Comparison of ENCODE assay signal across 8 cellular contexts in the genomic region with DNA sequence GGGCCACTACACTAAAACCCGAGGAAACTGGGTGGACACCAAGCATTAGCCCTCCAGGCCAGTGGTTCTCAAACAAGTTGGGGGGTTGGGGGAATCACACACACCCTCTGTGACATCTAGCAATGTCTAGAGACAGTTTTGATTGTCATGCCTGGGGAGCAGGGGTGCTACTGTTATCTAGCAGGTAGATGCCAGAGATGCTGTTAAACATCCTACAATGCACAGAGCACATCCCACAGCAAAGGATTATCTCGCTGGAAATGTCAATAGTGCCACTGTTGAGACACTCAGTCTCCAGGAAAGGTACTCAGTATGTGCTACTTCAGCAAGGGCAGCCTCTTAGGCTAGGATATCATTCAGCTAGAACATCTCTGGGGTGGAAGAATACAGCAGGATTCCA. TPM values are rescaled to one million over a fixed set of nuclear protein-coding genes. Genes with fewer than 3 reads are reported as not detected.
DNase-seq lines count a peak whose midpoint lies in the region; ATAC-seq, FAIRE-seq and TF ChIP-seq lines count a peak whose summit lies in the region.

No MANE protein-coding gene starts in this region.

- peak overlapping the region; percentile 92 for H3K4me3 Mint-ChIP-seq in astrocyte (ENCODE audit: unreplicated experiment)

- DNase-seq in A673 (ENCODE audit: low spot score) (peak; percentile 16), HAP-1 (ENCODE audit: low spot score in 2 of 2) (no peak), astrocyte (ENCODE audit: low read depth) (no peak), lower lobe of right lung (no peak), posterior vena cava (ENCODE audit: low spot score) (no peak), NCI-H510A treated with DMSO at 0.1 percent for 48 hours (lab: John Stamatoyannopoulos, UW) (no peak), hepatic stellate cell (ENCODE audit: low spot score) (no peak)

- no peak for TF ChIP-seq CTCF in A673 (conservative IDR thresholded peaks at IDR 0.05; ENCODE audit: low read depth, low read length)
- no peak for TF ChIP-seq CTCF in astrocyte (IDR thresholded peaks at IDR 0.05; ENCODE audit: insufficient read depth, low read depth, low read length)
- TF ChIP-seq CTCF in lower lobe of right lung (IDR thresholded peaks at IDR 0.05) = no peak

- H3K36me3 ChIP-seq in A673 (ENCODE audit: insufficient read depth, low read length, poor library complexity, severe bottlenecking) = peaks cover 7% of the 10 kb centered on the region
- H3K36me3 ChIP-seq in HAP-1 (replicated peaks) = peaks cover 26% of the 10 kb centered on the region
- no peaks in the 10 kb centered on the region for H3K36me3 ChIP-seq in astrocyte (ENCODE audit: insufficient read depth, low read length)
- no peaks in the 10 kb centered on the region for H3K36me3 ChIP-seq in lower lobe of right lung

- intact Hi-C loops in A673 (cut with micrococcal nuclease; ENCODE audit: unreplicated experiment) = no loop called here
- intact Hi-C loops in lower lobe of right lung (cut with DNase I) = no loop called here
- intact Hi-C loops in posterior vena cava (cut with DNase I) = no loop called here

- H4K20me1 ChIP-seq in astrocyte (ENCODE audit: insufficient read depth, low read length) = peaks cover 25% of the 10 kb centered on the region

- ATAC-seq in lower lobe of right lung = no peak
- ATAC-seq in GM21381 (IDR thresholded peaks at IDR 0.05; ENCODE audit: unreplicated experiment) = no peak

- H3K27me3 Mint-ChIP-seq in astrocyte (ENCODE audit: low read depth, unreplicated experiment) = no peaks in the 10 kb centered on the region

- CTCF ChIA-PET in A673 (lab: Charles Lee) = no interaction called here

- H3K79me2 ChIP-seq in astrocyte (ENCODE audit: insufficient read depth, low read length) = peaks cover 56% of the 10 kb centered on the region

- H3K9me3 ChIP-seq in A673 (ENCODE audit: low read depth, low read length, poor library complexity, severe bottlenecking) (no peaks in the 10 kb centered on the region), HAP-1 (no peaks in the 10 kb centered on the region), astrocyte (ENCODE audit: insufficient read depth, low read depth, low read length) (no peaks in the 10 kb centered on the region), lower lobe of right lung (no peaks in the 10 kb centered on the region)

- H3K4me3 ChIP-seq in A673 (ENCODE audit: low read depth, low read length, poor library complexity, severe bottlenecking) = peak overlapping the region; percentile 69
- peak overlapping the region; percentile 95 for H3K4me3 ChIP-seq in HAP-1
- peak overlapping the region; percentile 87 for H3K4me3 ChIP-seq in astrocyte (ENCODE audit: insufficient read depth, low read depth, low read length)
- peak overlapping the region; percentile 68 for H3K4me3 ChIP-seq in lower lobe of right lung

- in situ Hi-C loops in HAP-1 (cut with MboI; ENCODE audit: low sequenced_read_pairs) = no loop called here

- peak overlapping the region; percentile 99 for H3K9ac ChIP-seq in astrocyte (ENCODE audit: low read length)

- no peaks in the 10 kb centered on the region for H3K9me3 Mint-ChIP-seq in astrocyte (ENCODE audit: unreplicated experiment)

- H2AFZ ChIP-seq in astrocyte (ENCODE audit: low read depth, low read length) = no peak overlapping the region

- H3K4me1 ChIP-seq in A673 (ENCODE audit: insufficient read depth, low read length, poor library complexity, severe bottlenecking) (no peaks in the 10 kb centered on the region), HAP-1 (peaks cover 10% of the 10 kb centered on the region; the same call in 1 of the 2 replicates), astrocyte (ENCODE audit: insufficient read depth, low read length) (peaks cover 17% of the 10 kb centered on the region), lower lobe of right lung (peaks cover 8% of the 10 kb centered on the region)

- POLR2A ChIA-PET in A673 (lab: Charles Lee; ENCODE audit: low non-redundant PET) = no interaction called here

- BruUV-seq in A673 (replicated peaks; lab: Mats Ljungman, UMichigan) = no TSS peak

- H3K4me1 Mint-ChIP-seq in astrocyte (ENCODE audit: low read depth, unreplicated experiment) = peaks cover 11% of the 10 kb centered on the region

- H3K36me3 Mint-ChIP-seq in astrocyte (ENCODE audit: low read depth, unreplicated experiment) = no peaks in the 10 kb centered on the region

- H3K27ac ChIP-seq in A673 (ENCODE audit: low read depth, low read length, poor library complexity, severe bottlenecking) (peak overlapping the region; percentile 94), astrocyte (ENCODE audit: low read depth, low read length) (no peak overlapping the region), lower lobe of right lung (no peak overlapping the region)

- no peak for FAIRE-seq in astrocyte (lab: Jason Lieb, UNC)

- H3K27me3 ChIP-seq in A673 (replicated peaks; ENCODE audit: insufficient read depth, low read depth, low read length, poor library complexity) (no peaks in the 10 kb centered on the region), HAP-1 (ENCODE audit: low read depth) (no peaks in the 10 kb centered on the region), astrocyte (ENCODE audit: insufficient read depth, low read length) (no peaks in the 10 kb centered on the region), lower lobe of right lung (ENCODE audit: low read depth) (no peaks in the 10 kb centered on the region)

- H3K4me2 ChIP-seq in astrocyte (ENCODE audit: low read length) = peak overlapping the region; percentile 97

- no peak overlapping the region for H3K27ac Mint-ChIP-seq in astrocyte (ENCODE audit: unreplicated experiment)

RNA-seq across cellular contexts. Expression of gene SMC1A, which starts 1.3 kb away (rescaled TPM):
- 225 and 230 TPM in 2 replicates for total RNA-seq in A673 (2021)
- 31.9 and 33.3 TPM in 2 replicates for total RNA-seq in astrocyte
- 52.0 TPM for total RNA-seq in lower lobe of right lung
- total RNA-seq in posterior vena cava = 10 to 100 TPM; 46.2 to 52.0 TPM

RNA-seq across cellular contexts. Expression of gene RIBC1, which starts 1.5 kb away (rescaled TPM):
- total RNA-seq in A673 (2021) (0.68 and 1.0 TPM in 2 replicates), astrocyte (0.34 and 0.46 TPM in 2 replicates), lower lobe of right lung (3.0 TPM), posterior vena cava (under 1 TPM; 0.19 to 0.56 TPM)

RNA-seq across cellular contexts. Expression of gene HSD17B10, which starts 13.0 kb away (rescaled TPM):
- total RNA-seq in A673 (2021) (126 and 132 TPM in 2 replicates), astrocyte (87.4 and 96.8 TPM in 2 replicates), lower lobe of right lung (51.6 TPM), posterior vena cava (10 to 100 TPM; 67.7 to 72.7 TPM)
